Comparison of ENCODE assay signal across 8 cellular contexts in genomic region chr19:53192771-53193533, GRCh38. TPM values are rescaled to one million over a fixed set of nuclear protein-coding genes. Genes with fewer than 3 reads are reported as not detected.
DNase-seq lines count a peak whose midpoint lies in the region; ATAC-seq and TF ChIP-seq lines count a peak whose summit lies in the region.

TSS of gene ZNF665 (minus strand) at chr19:53193358. CDS start at chr19:53182898, 10,460 bp downstream.

- CTCF ChIA-PET in Caco-2 (lab: Charles Lee) (no interaction called here), SK-N-SH (lab: Yijun Ruan, JAX) (no interaction called here)

- H3K27me3 Mint-ChIP-seq in Caco-2 (ENCODE audit: insufficient read depth, unreplicated experiment) (no peaks in the 10 kb centered on the region), osteocyte (ENCODE audit: unreplicated experiment) (no peaks in the 10 kb centered on the region)
- no peaks in the 10 kb centered on the region for H3K27me3 Mint-ChIP-seq in activated naive CD8-positive, alpha-beta T cell treated with anti-CD3 and anti-CD28 coated beads, Interleukin-2, amount 10 ng/mL, durations not matched to agents 7 days and 5 days

- H3K4me3 Mint-ChIP-seq in Caco-2 (ENCODE audit: unreplicated experiment) (peak within 1 kb of the TSS; percentile 76), osteocyte (ENCODE audit: unreplicated experiment) (peak within 1 kb of the TSS; percentile 91)
- H3K4me3 Mint-ChIP-seq in activated naive CD8-positive, alpha-beta T cell treated with anti-CD3 and anti-CD28 coated beads, Interleukin-2, amount 10 ng/mL, durations not matched to agents 7 days and 5 days: peak within 1 kb of the TSS; percentile 88

- peak within 1 kb of the TSS; percentile 100 for H2AFZ ChIP-seq in SK-N-SH (ENCODE audit: low read depth)

- H3K27ac Mint-ChIP-seq in Caco-2 (ENCODE audit: unreplicated experiment) (no peak within 1 kb of the TSS), osteocyte (ENCODE audit: unreplicated experiment) (peak within 1 kb of the TSS; percentile 92)
- peak within 1 kb of the TSS; percentile 94 for H3K27ac Mint-ChIP-seq in activated naive CD8-positive, alpha-beta T cell treated with anti-CD3 and anti-CD28 coated beads, Interleukin-2, amount 10 ng/mL, durations not matched to agents 7 days and 5 days

- H3K36me3 Mint-ChIP-seq in Caco-2 (ENCODE audit: insufficient read depth, unreplicated experiment) (peaks cover 8% of the 10 kb centered on the region), osteocyte (ENCODE audit: unreplicated experiment) (peaks cover 10% of the 10 kb centered on the region)
- peaks cover 39% of the 10 kb centered on the region for H3K36me3 Mint-ChIP-seq in activated naive CD8-positive, alpha-beta T cell treated with anti-CD3 and anti-CD28 coated beads, Interleukin-2, amount 10 ng/mL, durations not matched to agents 7 days and 5 days

- no peak for TF ChIP-seq CTCF in Caco-2 (IDR thresholded peaks at IDR 0.05; ENCODE audit: insufficient read depth in 1 of 2, low read depth in 1 of 2, low read length in 1 of 2, severe bottlenecking in 1 of 2, unreplicated experiment in 1 of 2)
- no peak for TF ChIP-seq CTCF in SK-N-SH (IDR thresholded peaks at IDR 0.05)
- TF ChIP-seq CTCF in cardiac muscle cell (IDR thresholded peaks at IDR 0.05; ENCODE audit: low read depth, low read length): no peak
- no peak for TF ChIP-seq CTCF in osteocyte (IDR thresholded peaks at IDR 0.05)

- no peak for TF ChIP-seq RAD21 in SK-N-SH (IDR thresholded peaks at IDR 0.05; ENCODE audit: low read length)

- BruUV-seq in Caco-2 (replicated peaks; lab: Mats Ljungman, UMichigan): TSS peak; percentile 68

- H3K9me3 Mint-ChIP-seq in Caco-2 (ENCODE audit: unreplicated experiment) (peaks cover 35% of the 10 kb centered on the region), osteocyte (ENCODE audit: unreplicated experiment) (no peaks in the 10 kb centered on the region)
- peaks cover 26% of the 10 kb centered on the region for H3K9me3 Mint-ChIP-seq in activated naive CD8-positive, alpha-beta T cell treated with anti-CD3 and anti-CD28 coated beads, Interleukin-2, amount 10 ng/mL, durations not matched to agents 7 days and 5 days

- H3K9me2 ChIP-seq in SK-N-SH: no peaks in the 10 kb centered on the region

- intact Hi-C loops in Caco-2 (cut with micrococcal nuclease; ENCODE audit: unreplicated experiment): loop anchor here (10.0 kb wide), 1 partner anchor 322 kb away; no protein-coding TSS in a partner anchor

- peak within 1 kb of the TSS; percentile 85 for H3K4me2 ChIP-seq in SK-N-SH

- H3K27ac ChIP-seq in SK-N-SH (ENCODE audit: low read depth in 2 of 2, low read length in 1 of 2) (peak within 1 kb of the TSS; percentile 36 to 48; a peak in 2 of 4 replicates), cardiac muscle cell (no peak within 1 kb of the TSS)

- 6% methylated on average over 42 of the region's 53 CpGs for WGBS in SK-N-SH (ENCODE audit: low lambda C conversion rate)

- ATAC-seq in HG03432 (IDR thresholded peaks at IDR 0.05; ENCODE audit: unreplicated experiment): peak; percentile 61
- peak; percentile 73 for ATAC-seq in activated naive CD8-positive, alpha-beta T cell treated with anti-CD3 and anti-CD28 coated beads, Interleukin-2, amount 10 ng/mL, durations not matched to agents 7 days and 5 days (ENCODE audit: low read depth)
- ATAC-seq in HG03378 (IDR thresholded peaks at IDR 0.05; ENCODE audit: unreplicated experiment): no peak

- H3K27me3 ChIP-seq in Caco-2 (replicated peaks; ENCODE audit: control insufficient read depth, insufficient read depth, low read length) (no peaks in the 10 kb centered on the region), SK-N-SH (ENCODE audit: insufficient read depth) (no peaks in the 10 kb centered on the region), cardiac muscle cell (no peaks in the 10 kb centered on the region)

- H3K4me3 ChIP-seq in Caco-2 (ENCODE audit: low read depth, low read length): peak within 1 kb of the TSS; percentile 55
- H3K4me3 ChIP-seq in SK-N-SH (ENCODE audit: low read depth in 2 of 2, low read length in 1 of 2): peak within 1 kb of the TSS; percentile 75 to 89
- peak within 1 kb of the TSS; percentile 68 for H3K4me3 ChIP-seq in cardiac muscle cell

- H3K9me3 ChIP-seq in Caco-2: peaks cover 39% of the 10 kb centered on the region
- H3K9me3 ChIP-seq in SK-N-SH: no peaks in the 10 kb centered on the region
- H3K9me3 ChIP-seq in cardiac muscle cell (ENCODE audit: low read depth): no peaks in the 10 kb centered on the region

- DNase-seq in Caco-2: peak; percentile 53 to 82
- DNase-seq in SK-N-SH: peak; percentile 92
- DNase-seq in activated naive CD8-positive, alpha-beta T cell treated with anti-CD3 and anti-CD28 coated beads, Interleukin-2, amount 10 ng/mL, durations not matched to agents 7 days and 5 days: peak; percentile 83
- DNase-seq in cardiac muscle cell (ENCODE audit: low read depth in 1 of 2, low spot score in 1 of 2): peak; percentile 90 to 91
- peak; percentile 92 for DNase-seq in osteocyte (ENCODE audit: extremely low spot score, unreplicated experiment)
- DNase-seq in superior temporal gyrus (ENCODE audit: extremely low spot score): peak; percentile 87

- H3K4me1 Mint-ChIP-seq in Caco-2 (ENCODE audit: low read depth, unreplicated experiment) (no peaks in the 10 kb centered on the region), osteocyte (ENCODE audit: unreplicated experiment) (peaks cover 19% of the 10 kb centered on the region)
- peaks cover 19% of the 10 kb centered on the region for H3K4me1 Mint-ChIP-seq in activated naive CD8-positive, alpha-beta T cell treated with anti-CD3 and anti-CD28 coated beads, Interleukin-2, amount 10 ng/mL, durations not matched to agents 7 days and 5 days

- TF ChIP-seq EP300 in SK-N-SH (IDR thresholded peaks at IDR 0.05; ENCODE audit: borderline replicate concordance in 1 of 2, low read depth in 1 of 2, low read length in 1 of 2): no peak

- H3K36me3 ChIP-seq in Caco-2 (ENCODE audit: control insufficient read depth, insufficient read depth, low read length): no peaks in the 10 kb centered on the region; the same call in 1 of the 2 replicates
- H3K36me3 ChIP-seq in SK-N-SH (replicated peaks in 1 of 2; ENCODE audit: control insufficient read depth in 1 of 2, insufficient read depth in 2 of 2, low read length in 1 of 2): peaks cover 2 to 6% of the 10 kb centered on the region in 2 experiments
- H3K36me3 ChIP-seq in cardiac muscle cell: no peaks in the 10 kb centered on the region

- POLR2A ChIA-PET in Caco-2 (lab: Charles Lee): no interaction called here
- POLR2A ChIA-PET in SK-N-SH (lab: Yijun Ruan, JAX): no interaction called here
- POLR2A ChIA-PET in activated naive CD8-positive, alpha-beta T cell treated with anti-CD3 and anti-CD28 coated beads, Interleukin-2, amount 10 ng/mL, durations not matched to agents 7 days and 5 days (lab: Charles Lee): interaction anchor here (0.6 to 1.3 kb wide), 2 partner anchors 34 to 89 kb away, joined by 3 to 4 read pairs; partner anchors contain the start of gene ZNF347

- H3K4me1 ChIP-seq in Caco-2 (no peaks in the 10 kb centered on the region), SK-N-SH (ENCODE audit: control insufficient read depth in 1 of 2, insufficient read depth in 2 of 2, low read depth in 1 of 2, low read length in 1 of 2) (peaks cover 0 to 5% of the 10 kb centered on the region in 2 experiments; a peak in 1 of 4 replicates), cardiac muscle cell (ENCODE audit: low read depth) (no peaks in the 10 kb centered on the region)

- H3F3A ChIP-seq in SK-N-SH (replicated peaks; ENCODE audit: insufficient read depth): peaks cover 10% of the 10 kb centered on the region

- no peaks in the 10 kb centered on the region; the same call in 1 of the 2 replicates for H3K79me2 ChIP-seq in SK-N-SH (ENCODE audit: insufficient read depth)

- peak within 1 kb of the TSS; percentile 90 for H3K9ac ChIP-seq in SK-N-SH

- no peaks in the 10 kb centered on the region for H4K20me1 ChIP-seq in SK-N-SH (ENCODE audit: insufficient read depth)

TF ChIP-seq in SK-N-SH, 30 proteins besides CTCF, POLR2A, EP300 and RAD21:
- TF ChIP-seq ELF1 (IDR thresholded peaks at IDR 0.05) (peak; percentile 93), TEAD4 (IDR thresholded peaks at IDR 0.05; ENCODE audit: borderline replicate concordance, insufficient read depth) (no peak), YY1 (IDR thresholded peaks at IDR 0.05; ENCODE audit: low read depth) (peak; percentile 18; the same call in 1 of the 2 replicates), NRF1 (IDR thresholded peaks at IDR 0.05; ENCODE audit: low read depth, low read length) (peak; percentile 40; the same call in 1 of the 2 replicates), MXI1 (IDR thresholded peaks at IDR 0.05; ENCODE audit: low read depth, low read length) (peak; percentile 71), POLR2AphosphoS5 (IDR thresholded peaks at IDR 0.05; ENCODE audit: low read depth, low read length) (peak; percentile 93), TCF12 (IDR thresholded peaks at IDR 0.05) (no peak), FOSL2 (IDR thresholded peaks at IDR 0.05; ENCODE audit: borderline replicate concordance, low read depth) (no peak), SIN3A (IDR thresholded peaks at IDR 0.05; ENCODE audit: borderline replicate concordance, low read depth, low read length) (peak; percentile 59; the same call in 1 of the 2 replicates), MAX (IDR thresholded peaks at IDR 0.05; ENCODE audit: low read depth) (peak; percentile 78), GABPA (IDR thresholded peaks at IDR 0.05; ENCODE audit: low read depth) (peak; percentile 72)

RNA-seq across cellular contexts. Expression of gene ZNF665, which starts in this region (rescaled TPM):
- total RNA-seq in Caco-2 (2022) (0.39 and 0.73 TPM in 2 replicates), cardiac muscle cell (1.4 and 5.2 TPM in 2 replicates), osteocyte (5.1 TPM in 2 replicates)
- polyA plus RNA-seq in SK-N-SH (2012; rRNA removed) (3.2 and 6.0 TPM in 2 replicates), cardiac muscle cell (1.0 and 4.1 TPM in 2 replicates)
- 3.6 and 5.1 TPM in 2 replicates for polyA plus RNA-seq in SK-N-SH (2012; cell fraction: cytosol; rRNA removed)
- polyA plus RNA-seq in SK-N-SH (2012; cell fraction: nucleus; rRNA removed): 3.4 and 5.3 TPM in 2 replicates
- total RNA-seq in activated naive CD8-positive, alpha-beta T cell treated with anti-CD3 and anti-CD28 coated beads, Interleukin-2, amount 10 ng/mL, durations not matched to agents 7 days and 5 days: 10 to 100 TPM; 11.3 to 11.4 TPM

Comparison
In these comparisons a context has a peak if more than half of its experiments do, and no peak if none do; other contexts are left out.
1. Peak in DNase-seq and H3K4me3 ChIP-seq in Caco-2; RNA of the gene not detected or under 1 TPM.